1 cellular context compared by ENCODE assay signal in the genomic region with DNA sequence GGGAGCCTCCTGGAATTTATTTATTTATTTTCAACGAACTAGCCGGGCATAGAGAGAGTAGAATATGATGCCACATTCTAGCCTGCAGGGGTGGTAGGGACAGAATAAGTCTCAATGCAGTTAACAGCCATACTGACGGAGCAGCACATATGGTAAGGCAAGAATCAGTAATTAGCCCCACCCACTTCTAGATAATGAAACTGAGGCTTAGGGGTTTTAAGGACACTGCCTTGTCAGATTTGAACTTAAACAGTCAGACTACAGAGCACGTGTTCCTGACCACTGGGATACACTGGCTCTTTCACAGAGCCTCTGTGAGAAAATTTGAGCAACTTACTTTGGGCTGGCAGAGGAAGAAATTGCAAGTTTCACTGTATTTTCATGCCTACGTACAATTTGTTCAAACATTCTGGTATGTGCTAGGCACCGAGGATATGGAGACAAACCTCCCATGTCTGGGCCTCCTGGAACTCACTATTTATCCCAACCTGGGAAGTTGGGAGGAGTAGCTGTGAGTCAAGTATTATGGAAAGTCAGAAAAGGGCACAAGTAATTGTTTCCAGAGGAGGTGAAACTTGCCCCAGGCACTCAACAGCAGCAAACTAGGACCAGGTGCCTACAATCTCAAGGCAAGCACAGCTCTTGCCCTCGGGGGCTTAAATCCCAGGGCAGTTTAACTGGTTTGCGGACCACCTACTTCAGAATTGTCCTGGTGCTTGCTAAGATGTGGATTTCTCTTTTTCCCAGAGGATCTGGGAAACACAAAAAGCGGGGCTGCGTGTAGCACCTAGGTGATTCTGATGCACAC.
TF ChIP-seq lines count a peak whose summit lies in the region.

No MANE protein-coding gene starts in this region.

TF ChIP-seq in endothelial cell of umbilical vein, 7 proteins besides CTCF, POLR2A, EP300 and RAD21 (continued from another document):
- TF ChIP-seq GATA2 (IDR thresholded peaks at IDR 0.05; ENCODE audit: insufficient read depth, insufficient read length, low read depth, low read length) (no peak), POLR2AphosphoS5 (IDR thresholded peaks at IDR 0.05; ENCODE audit: insufficient read depth, low read depth, low read length) (no peak), MYC (IDR thresholded peaks at IDR 0.05; ENCODE audit: low read depth, low read length) (no peak), EZH2 (IDR thresholded peaks at IDR 0.05; ENCODE audit: borderline replicate concordance, low read depth, low read length, severe bottlenecking) (no peak)
- TF ChIP-seq, protein P1, sequence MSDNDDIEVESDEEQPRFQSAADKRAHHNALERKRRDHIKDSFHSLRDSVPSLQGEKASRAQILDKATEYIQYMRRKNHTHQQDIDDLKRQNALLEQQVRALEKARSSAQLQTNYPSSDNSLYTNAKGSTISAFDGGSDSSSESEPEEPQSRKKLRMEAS (IDR thresholded peaks at IDR 0.05; ENCODE audit: insufficient read depth, insufficient read length), result no peak
